ENCODE assay signal across 16 cellular contexts in genomic region chr2:10059552-10060335, GRCh38. TPM values are rescaled to one million over a fixed set of nuclear protein-coding genes. Genes with fewer than 3 reads are reported as not detected.
DNase-seq lines count a peak whose midpoint lies in the region; ATAC-seq and TF ChIP-seq lines count a peak whose summit lies in the region.
"Had no signal": no experiment of that assay in that cellular context is flagged by ENCODE, and none has a peak within 500 bp of the region (broad histone marks: within the 10 kb centered on the region; RNA-seq: fewer than 3 reads in every experiment).

No MANE protein-coding gene starts in this region.

- H3K4me2 ChIP-seq in SK-N-SH: no peak overlapping the region
- H3K4me2 ChIP-seq: KMS-11 had no signal

- no peak overlapping the region for H2AFZ ChIP-seq in SK-N-SH (ENCODE audit: low read depth)

- TF ChIP-seq RAD21 in SK-N-SH (IDR thresholded peaks at IDR 0.05; ENCODE audit: low read length): no peak

- no peak for TF ChIP-seq CTCF in SK-N-SH (IDR thresholded peaks at IDR 0.05)
- no peak for TF ChIP-seq CTCF in lower lobe of right lung (IDR thresholded peaks at IDR 0.05)

- WGBS in SK-N-SH (ENCODE audit: low lambda C conversion rate): 71% methylated on average over 15 of the region's 20 CpGs

- H3K27ac ChIP-seq in SK-N-SH (ENCODE audit: low read depth in 2 of 2, low read length in 1 of 2) (peak overlapping the region in 1 of 2 experiments; percentile 17; a peak in 1 of 4 replicates), lower lobe of right lung (no peak overlapping the region)
- H3K27ac ChIP-seq: KMS-11 had no signal

- H3K79me2 ChIP-seq in SK-N-SH (ENCODE audit: insufficient read depth): no peaks in the 10 kb centered on the region

- POLR2A ChIA-PET in SK-N-SH (lab: Yijun Ruan, JAX) (interaction anchor here (1.3 to 1.4 kb wide), 2 partner anchors 216 to 389 kb away, joined by 3 read pairs; partner anchors contain the start of genes ODC1 and TAF1B), HEK293T (lab: Yijun Ruan, JAX) (no interaction called here)

- H4K20me1 ChIP-seq in SK-N-SH (ENCODE audit: insufficient read depth): no peaks in the 10 kb centered on the region

- peak; percentile 68 for DNase-seq in SK-N-SH
- peak; percentile 36 for DNase-seq in lower lobe of right lung
- peak; percentile 76 for DNase-seq in posterior vena cava (ENCODE audit: low spot score)
- no peak for DNase-seq in DMS 273 treated with DMSO at 0.1 percent for 48 hours (lab: John Stamatoyannopoulos, UW)
- no peak for DNase-seq in HEK293T (ENCODE audit: extremely low spot score)
- DNase-seq in SKM-1 treated with dmso at 0.1 percent for 144 hours (lab: John Stamatoyannopoulos, UW; ENCODE audit: unreplicated experiment): no peak
- DNase-seq: AML-193, Calu3, EL, GF-D8, NCI-H1436 treated with DMSO at 0.1 percent for 48 hours, NCI-H2171, NCI-H82 had no signal

- no peak overlapping the region for H3K4me3 ChIP-seq in SK-N-SH (ENCODE audit: low read depth in 2 of 2, low read length in 1 of 2)
- no peak overlapping the region for H3K4me3 ChIP-seq in lower lobe of right lung

- peaks cover 0 to 23% of the 10 kb centered on the region in 2 experiments; a peak in 1 of 4 replicates for H3K4me1 ChIP-seq in SK-N-SH (ENCODE audit: control insufficient read depth in 1 of 2, insufficient read depth in 2 of 2, low read depth in 1 of 2, low read length in 1 of 2)
- H3K4me1 ChIP-seq in lower lobe of right lung: peaks cover 20% of the 10 kb centered on the region

- no peaks in the 10 kb centered on the region for H3F3A ChIP-seq in SK-N-SH (replicated peaks; ENCODE audit: insufficient read depth)

- no peaks in the 10 kb centered on the region for H3K9me3 ChIP-seq in SK-N-SH
- H3K9me3 ChIP-seq in lower lobe of right lung: no peaks in the 10 kb centered on the region

- no peak overlapping the region for H3K9ac ChIP-seq in SK-N-SH
- H3K9ac ChIP-seq: KMS-11 had no signal

- ATAC-seq in SK-N-SH treated with all-trans-retinoic acid at 6 μM for 48 hours (no peak), lower lobe of right lung (no peak), HG03439 (IDR thresholded peaks at IDR 0.05; ENCODE audit: unreplicated experiment) (no peak)

- H3K27me3 ChIP-seq in SK-N-SH (ENCODE audit: insufficient read depth): no peaks in the 10 kb centered on the region
- H3K27me3 ChIP-seq in lower lobe of right lung (ENCODE audit: low read depth): no peaks in the 10 kb centered on the region

- H3K36me3 ChIP-seq in SK-N-SH (replicated peaks in 1 of 2; ENCODE audit: control insufficient read depth in 1 of 2, insufficient read depth in 2 of 2, low read length in 1 of 2) (no peaks in the 10 kb centered on the region), lower lobe of right lung (peaks cover 11% of the 10 kb centered on the region)

- no peak for TF ChIP-seq EP300 in SK-N-SH (IDR thresholded peaks at IDR 0.05; ENCODE audit: borderline replicate concordance in 1 of 2, low read depth in 1 of 2, low read length in 1 of 2)

- CTCF ChIA-PET in SK-N-SH (lab: Yijun Ruan, JAX) (interaction anchor here (0.7 to 6.3 kb wide), 13 partner anchors 8 to 375 kb away, joined by 3 to 125 read pairs (median 11); no protein-coding TSS in a partner anchor), HEK293T (lab: Yijun Ruan, JAX) (interaction anchor here (0.6 to 2.0 kb wide), 3 partner anchors 12 to 610 kb away, joined by 3 to 5 read pairs (median 4); no protein-coding TSS in a partner anchor)

- no peaks in the 10 kb centered on the region for H3K9me2 ChIP-seq in SK-N-SH

- intact Hi-C loops in lower lobe of right lung (cut with DNase I): no loop called here
- intact Hi-C loops in posterior vena cava (cut with DNase I): no loop called here

TF ChIP-seq in SK-N-SH, 30 proteins besides CTCF, POLR2A, EP300 and RAD21 (continues in another document):
- TF ChIP-seq PBX3 (IDR thresholded peaks at IDR 0.05) (no peak), NRF1 (IDR thresholded peaks at IDR 0.05; ENCODE audit: low read depth, low read length) (no peak), MAX (IDR thresholded peaks at IDR 0.05; ENCODE audit: low read depth) (no peak), EZH2phosphoT487 (IDR thresholded peaks at IDR 0.05; ENCODE audit: borderline replicate concordance, low read depth) (no peak), FOXJ3 (CRISPR knock-in tag; IDR thresholded peaks at IDR 0.05) (no peak), FOXM1 (IDR thresholded peaks at IDR 0.05; ENCODE audit: low read depth) (no peak)

TF ChIP-seq in SK-N-SH treated with all-trans-retinoic acid at 6 μM for 48 hours, 23 proteins besides CTCF, POLR2A, EP300 and RAD21:
- TF ChIP-seq ZFP30 (CRISPR knock-in tag; IDR thresholded peaks at IDR 0.05): no peak
- no peak for TF ChIP-seq CSDC2 (CRISPR knock-in tag; IDR thresholded peaks at IDR 0.05)
- TF ChIP-seq ZFP3 (CRISPR knock-in tag; IDR thresholded peaks at IDR 0.05): no peak
- no peak for TF ChIP-seq GLIS3 (CRISPR knock-in tag; IDR thresholded peaks at IDR 0.05)
- TF ChIP-seq ZNF8 (CRISPR knock-in tag; IDR thresholded peaks at IDR 0.05): no peak
TF ChIP-seq in SK-N-SH treated with all-trans-retinoic acid at 6 μM for 48 hours: peak in this region for 0.

TF ChIP-seq in HEK293T, 16 proteins besides CTCF, POLR2A, EP300 and RAD21:
- TF ChIP-seq TARDBP (IDR thresholded peaks at IDR 0.05) (no peak), FOXA1 (IDR thresholded peaks at IDR 0.05) (no peak), SUZ12 (IDR thresholded peaks at IDR 0.05) (no peak), L3MBTL2 (conservative IDR thresholded peaks at IDR 0.05) (no peak), HDGF (IDR thresholded peaks at IDR 0.05; ENCODE audit: borderline replicate concordance) (no peak), ELF4 (IDR thresholded peaks at IDR 0.05) (no peak), NFRKB (IDR thresholded peaks at IDR 0.05) (no peak), ZNF384 (IDR thresholded peaks at IDR 0.05) (no peak), FOXM1 (IDR thresholded peaks at IDR 0.05; ENCODE audit: borderline replicate concordance) (no peak), PKNOX1 (IDR thresholded peaks at IDR 0.05) (no peak), ARNT (IDR thresholded peaks at IDR 0.05) (no peak), CTBP1 (IDR thresholded peaks at IDR 0.05; ENCODE audit: borderline replicate concordance) (no peak), LEF1 (IDR thresholded peaks at IDR 0.05; ENCODE audit: borderline replicate concordance) (no peak), FOXK2 (IDR thresholded peaks at IDR 0.05) (no peak), BHLHE40 (IDR thresholded peaks at IDR 0.05; ENCODE audit: borderline replicate concordance) (no peak), SP1 (IDR thresholded peaks at IDR 0.05) (no peak)

RNA-seq across cellular contexts. Expression of gene KLF11, which starts 16.4 kb away (rescaled TPM):
- polyA plus RNA-seq in SK-N-SH (2012; rRNA removed): 9.5 TPM in 2 replicates
- 8.3 and 8.8 TPM in 2 replicates for polyA plus RNA-seq in SK-N-SH (2012; cell fraction: cytosol; rRNA removed)
- polyA plus RNA-seq in SK-N-SH (2012; cell fraction: nucleus; rRNA removed): 9.5 and 11.9 TPM in 2 replicates
- total RNA-seq in lower lobe of right lung (40.8 TPM), posterior vena cava (10 to 100 TPM; 25.0 to 55.4 TPM)

RNA-seq across cellular contexts. Expression of gene CYS1, which starts 20.5 kb away (rescaled TPM):
- polyA plus RNA-seq in SK-N-SH (2012; rRNA removed): 0.62 and 1.2 TPM in 2 replicates
- 0.58 and 1.1 TPM in 2 replicates for polyA plus RNA-seq in SK-N-SH (2012; cell fraction: cytosol; rRNA removed)
- polyA plus RNA-seq in SK-N-SH (2012; cell fraction: nucleus; rRNA removed): 0.65 and 0.79 TPM in 2 replicates
- total RNA-seq in lower lobe of right lung (2.6 TPM), posterior vena cava (1 to 10 TPM; 3.0 to 9.1 TPM)

Comparison
In these comparisons a context has a peak if more than half of its experiments do, and no peak if none do; other contexts are left out.
1. DNase-seq: peak in SK-N-SH (single experiment), lower lobe of right lung (single experiment) and posterior vena cava (single experiment); none in DMS 273 treated with DMSO at 0.1 percent for 48 hours (single experiment), HEK293T (single experiment) and SKM-1 treated with dmso at 0.1 percent for 144 hours (single experiment).